Comparison of ENCODE assay signal across 8 cellular contexts in the genomic region with DNA sequence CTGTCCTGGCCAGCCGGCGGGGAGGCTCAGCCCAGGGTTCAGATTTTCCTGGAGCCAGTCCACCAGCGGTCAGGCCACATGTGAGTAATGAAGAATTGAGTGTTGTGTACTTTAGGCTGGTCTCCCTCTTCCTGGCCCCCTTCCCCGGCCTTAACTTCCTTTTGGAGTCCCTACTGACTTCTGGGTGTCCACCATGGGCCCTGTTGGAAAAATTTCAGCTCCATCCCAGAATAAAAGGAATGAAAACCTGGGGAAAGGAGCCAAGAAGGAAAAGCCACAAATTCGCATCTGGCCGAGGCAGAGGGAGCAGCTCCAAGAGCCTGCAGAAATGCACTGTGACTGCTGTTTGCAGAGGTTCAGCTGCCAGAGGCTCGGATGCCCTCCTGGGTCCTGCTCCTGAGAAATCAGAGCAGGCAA. TPM values are rescaled to one million over a fixed set of nuclear protein-coding genes. Genes with fewer than 3 reads are reported as not detected.
DNase-seq lines count a peak whose midpoint lies in the region; ATAC-seq and TF ChIP-seq lines count a peak whose summit lies in the region.

No MANE protein-coding gene starts in this region.

- CTCF ChIA-PET in CD8-positive, alpha-beta memory T cell (lab: Charles Lee) = interaction anchor here (0.9 kb wide), 1 partner anchor 9 kb away, joined by 3 read pairs; no protein-coding TSS in a partner anchor

- peaks cover 9% of the 10 kb centered on the region for H3K27me3 ChIP-seq in CD8-positive, alpha-beta memory T cell (ENCODE audit: insufficient read depth, low read length, poor library complexity, severe bottlenecking)
- H3K27me3 ChIP-seq in prostate gland (replicated peaks; ENCODE audit: insufficient read depth) = no peaks in the 10 kb centered on the region

- TF ChIP-seq POLR2A in prostate gland (IDR thresholded peaks at IDR 0.05) = no peak

- no peaks in the 10 kb centered on the region for H3K36me3 ChIP-seq in CD8-positive, alpha-beta memory T cell (ENCODE audit: insufficient read depth, low read length)
- no peaks in the 10 kb centered on the region for H3K36me3 ChIP-seq in prostate gland

- H3K27ac Mint-ChIP-seq in CD8-positive, alpha-beta memory T cell = no peak overlapping the region
- H3K27ac Mint-ChIP-seq in stimulated activated naive B cell treated with anti-CD40 and anti-IgM and Interleukin-4, amounts not matched to agents 10 μg/mL and 1 μg/mL and 100 μg/mL, for 72 hours = no peak overlapping the region
- H3K27ac Mint-ChIP-seq in immature natural killer cell = no peak overlapping the region

- TF ChIP-seq CTCF in WI38 (IDR thresholded peaks at IDR 0.05; ENCODE audit: low read depth, low read length) (no peak), prostate gland (IDR thresholded peaks at IDR 0.05) (no peak)

- H3K4me1 ChIP-seq in CD8-positive, alpha-beta memory T cell (ENCODE audit: insufficient read depth, low read length) = no peaks in the 10 kb centered on the region
- no peaks in the 10 kb centered on the region for H3K4me1 ChIP-seq in prostate gland (replicated peaks)

- H3K36me3 Mint-ChIP-seq in CD8-positive, alpha-beta memory T cell = no peaks in the 10 kb centered on the region
- H3K36me3 Mint-ChIP-seq in stimulated activated naive B cell treated with anti-CD40 and anti-IgM and Interleukin-4, amounts not matched to agents 10 μg/mL and 1 μg/mL and 100 μg/mL, for 72 hours = no peaks in the 10 kb centered on the region
- H3K36me3 Mint-ChIP-seq in immature natural killer cell = no peaks in the 10 kb centered on the region

- no peak for DNase-seq in CD8-positive, alpha-beta memory T cell
- peak; percentile 80 for DNase-seq in left cardiac atrium
- DNase-seq in prostate gland (ENCODE audit: low spot score) = no peak
- no peak for DNase-seq in stimulated activated naive B cell treated with anti-CD40 and anti-IgM and Interleukin-4, amounts not matched to agents 10 μg/mL and 1 μg/mL and 100 μg/mL, for 72 hours
- no peak for DNase-seq in immature natural killer cell

- ATAC-seq in left cardiac atrium = peak; percentile 69 to 77
- no peak for ATAC-seq in HG03354 (IDR thresholded peaks at IDR 0.05; ENCODE audit: poor library complexity, severe bottlenecking, unreplicated experiment)
- no peak for ATAC-seq in HG02610 (IDR thresholded peaks at IDR 0.05; ENCODE audit: unreplicated experiment)
- no peak for ATAC-seq in stimulated activated naive B cell treated with anti-CD40 and anti-IgM and Interleukin-4, amounts not matched to agents 10 μg/mL and 1 μg/mL and 100 μg/mL, for 72 hours (replicated peaks)

- no peaks in the 10 kb centered on the region for H3K9me3 ChIP-seq in CD8-positive, alpha-beta memory T cell (ENCODE audit: low read length)
- no peaks in the 10 kb centered on the region for H3K9me3 ChIP-seq in prostate gland

- intact Hi-C loops in left cardiac atrium (cut with DNase I) = loop anchor here in 1 of 2 donors (5.0 kb wide), 1 partner anchor 56 kb away; no protein-coding TSS in a partner anchor
- intact Hi-C loops in prostate gland (cut with DNase I) = loop anchor here (5.0 kb wide), 1 partner anchor 56 kb away; no protein-coding TSS in a partner anchor

- WGBS in prostate gland = 13% methylated on average over 7 of the region's 7 CpGs

- no peaks in the 10 kb centered on the region for H3K9me3 Mint-ChIP-seq in CD8-positive, alpha-beta memory T cell
- no peaks in the 10 kb centered on the region for H3K9me3 Mint-ChIP-seq in stimulated activated naive B cell treated with anti-CD40 and anti-IgM and Interleukin-4, amounts not matched to agents 10 μg/mL and 1 μg/mL and 100 μg/mL, for 72 hours
- no peaks in the 10 kb centered on the region for H3K9me3 Mint-ChIP-seq in immature natural killer cell

- POLR2A ChIA-PET in CD8-positive, alpha-beta memory T cell (lab: Charles Lee) = no interaction called here

- H3K4me3 Mint-ChIP-seq in CD8-positive, alpha-beta memory T cell = peak overlapping the region in 4 of 7 donors; percentile 59 to 72 (median 66)
- H3K4me3 Mint-ChIP-seq in stimulated activated naive B cell treated with anti-CD40 and anti-IgM and Interleukin-4, amounts not matched to agents 10 μg/mL and 1 μg/mL and 100 μg/mL, for 72 hours = peak overlapping the region in 1 of 2 donors; percentile 75
- no peak overlapping the region for H3K4me3 Mint-ChIP-seq in immature natural killer cell

- no peak overlapping the region for H3K27ac ChIP-seq in CD8-positive, alpha-beta memory T cell (ENCODE audit: low read depth, low read length)
- peak overlapping the region; percentile 73 to 83 for H3K27ac ChIP-seq in prostate gland

- no peak overlapping the region for H3K4me3 ChIP-seq in CD8-positive, alpha-beta memory T cell (ENCODE audit: low read length)
- H3K4me3 ChIP-seq in WI38 (ENCODE audit: low read depth, low read length) = peak overlapping the region; percentile 46; the same call in 1 of the 2 replicates
- H3K4me3 ChIP-seq in prostate gland = peak overlapping the region in 1 of 2 donors; percentile 43

- peaks cover 5 to 11% (median 5%) of the 10 kb centered on the region in 3 donors for H3K4me1 Mint-ChIP-seq in CD8-positive, alpha-beta memory T cell
- H3K4me1 Mint-ChIP-seq in stimulated activated naive B cell treated with anti-CD40 and anti-IgM and Interleukin-4, amounts not matched to agents 10 μg/mL and 1 μg/mL and 100 μg/mL, for 72 hours = peaks cover 2 to 11% of the 10 kb centered on the region in 2 donors
- no peaks in the 10 kb centered on the region for H3K4me1 Mint-ChIP-seq in immature natural killer cell

- H3K27me3 Mint-ChIP-seq in CD8-positive, alpha-beta memory T cell = peaks cover 23 to 61% of the 10 kb centered on the region in 2 donors
- H3K27me3 Mint-ChIP-seq in stimulated activated naive B cell treated with anti-CD40 and anti-IgM and Interleukin-4, amounts not matched to agents 10 μg/mL and 1 μg/mL and 100 μg/mL, for 72 hours = peaks cover 56 to 73% of the 10 kb centered on the region in 2 donors
- peaks cover under 1 to 18% (median 3%) of the 10 kb centered on the region in 3 donors for H3K27me3 Mint-ChIP-seq in immature natural killer cell (ENCODE audit: low read depth in 3 of 3)

RNA-seq across cellular contexts. Expression of gene HHAT, which starts 35.5 kb away (rescaled TPM):
- 1 to 10 TPM; 1.4 to 2.1 TPM for total RNA-seq in CD8-positive, alpha-beta memory T cell
- 4.6 TPM for polyA plus RNA-seq in CD8-positive, alpha-beta memory T cell
- 1 to 10 TPM; 1.6 to 2.5 TPM for total RNA-seq in left cardiac atrium
- total RNA-seq in prostate gland = 10 to 100 TPM; 16.3 to 19.0 TPM
- 1 to 10 TPM in 1 of 3 donors, under 1 TPM in 1, not detected in 1; 0.38 to 1.4 TPM for polyA plus RNA-seq in immature natural killer cell

Comparison
In these comparisons a context has a peak if more than half of its experiments do, and no peak if none do; other contexts are left out.
1. H3K4me3 Mint-ChIP-seq: peak in CD8-positive, alpha-beta memory T cell (4 of 7); none in immature natural killer cell (0 of 5).
2. ATAC-seq: peak in left cardiac atrium (2 of 2); none in HG03354 (single experiment), HG02610 (single experiment) and stimulated activated naive B cell treated with anti-CD40 and anti-IgM and Interleukin-4, amounts not matched to agents 10 μg/mL and 1 μg/mL and 100 μg/mL, for 72 hours (0 of 2).
3. RNA of gene HHAT, which starts 35.5 kb away (total RNA-seq): 16.3 to 19.0 TPM in prostate gland; 1.6 to 2.5 TPM in left cardiac atrium and 1.4 to 2.1 TPM in CD8-positive, alpha-beta memory T cell; every median in the first group is over 4 times any median in the second.